1 cellular context compared by ENCODE assay signal in genomic region chr3:111971533-111971932, GRCh38.
TF ChIP-seq lines count a peak whose summit lies in the region.

No MANE protein-coding gene starts in this region.

TF ChIP-seq in HepG2, 621 proteins besides CTCF, POLR2A, EP300 and RAD21:
- no peak for TF ChIP-seq ZNF841 (CRISPR knock-in tag; IDR thresholded peaks at IDR 0.05; ENCODE audit: borderline replicate concordance)
- TF ChIP-seq NFATC3 (CRISPR knock-in tag; IDR thresholded peaks at IDR 0.05): no peak
- no peak for TF ChIP-seq ZSCAN25 (CRISPR knock-in tag; IDR thresholded peaks at IDR 0.05)
- no peak for TF ChIP-seq HHEX (CRISPR knock-in tag; IDR thresholded peaks at IDR 0.05)
- no peak for TF ChIP-seq ZNF558 (CRISPR knock-in tag; IDR thresholded peaks at IDR 0.05; ENCODE audit: borderline replicate concordance)
- TF ChIP-seq ZBTB33 (CRISPR knock-in tag; IDR thresholded peaks at IDR 0.05): no peak
